ENCODE assay signal across 12 cellular contexts in genomic region chr11:103898065-103898464, GRCh38.
DNase-seq lines count a peak whose midpoint lies in the region; ATAC-seq lines count a peak whose summit lies in the region.
"Had no signal": no experiment of that assay in that cellular context is flagged by ENCODE, and none has a peak within 500 bp of the region (broad histone marks: within the 10 kb centered on the region; RNA-seq: fewer than 3 reads in every experiment).

No MANE protein-coding gene starts in this region.

- peak; percentile 37 for ATAC-seq in GM18499 (IDR thresholded peaks at IDR 0.05; ENCODE audit: insufficient read depth, unreplicated experiment)
- peak; percentile 21 for ATAC-seq in GM19468 (IDR thresholded peaks at IDR 0.05; ENCODE audit: extremely low read depth, unreplicated experiment)
- ATAC-seq in HG02973 (IDR thresholded peaks at IDR 0.05; ENCODE audit: unreplicated experiment) = peak; percentile 60
- ATAC-seq: sciatic nerve had no signal

- peak; percentile 57 for DNase-seq in NAMALWA (ENCODE audit: low spot score)
- DNase-seq in amniotic stem cell (lab: John Stamatoyannopoulos, UW) = no peak
- DNase-seq in DMS53 (lab: John Stamatoyannopoulos, UW) = no peak
- no peak for DNase-seq in stimulated activated CD4-positive, alpha-beta T cell treated with anti-CD3 and anti-CD28 coated beads, Interleukin-2, amount 100 ng/mL, for 48 hours
- no peak for DNase-seq in NCI-H2029 (lab: John Stamatoyannopoulos, UW)
- DNase-seq: activated gamma-delta T cell, cortex of kidney, NCI-H774 had no signal
